In genomic region chr5:82885657-82886389, GRCh38 we compare ENCODE assay signal across 10 cellular contexts.
A peak's percentile ranks its signal among the peaks of the same experiment; 100 is the strongest.
DNase-seq lines count a peak whose midpoint lies in the region; ATAC-seq and TF ChIP-seq lines count a peak whose summit lies in the region.
"Had no signal": no experiment of that assay in that cellular context is flagged by ENCODE, and none has a peak within 500 bp of the region (broad histone marks: within the 10 kb centered on the region; RNA-seq: fewer than 3 reads in every experiment).

No MANE protein-coding gene starts in this region.

- no peak overlapping the region for H3K27ac ChIP-seq in RWPE1
- H3K27ac ChIP-seq: vagina had no signal

- H3K36me3 Mint-ChIP-seq in natural killer cell treated with Interleukin-12 subunit alpha and Interleukin-12 subunit beta and Interleukin-15 and Interleukin-18, amount 100 ng/mL, for 72 hours: peaks cover 6% of the 10 kb centered on the region
- H3K36me3 Mint-ChIP-seq in natural killer cell (no peaks in the 10 kb centered on the region), chondrocyte (ENCODE audit: low read depth) (peaks cover 2% of the 10 kb centered on the region)
- H3K36me3 Mint-ChIP-seq: IgD-negative memory B cell had no signal

- H3K27me3 Mint-ChIP-seq in natural killer cell treated with Interleukin-12 subunit alpha and Interleukin-12 subunit beta and Interleukin-15 and Interleukin-18, amount 100 ng/mL, for 72 hours: peaks cover 0 to 3% of the 10 kb centered on the region in 2 donors
- H3K27me3 Mint-ChIP-seq in natural killer cell (ENCODE audit: low read depth in 2 of 2) (no peaks in the 10 kb centered on the region), chondrocyte (ENCODE audit: low read depth) (no peaks in the 10 kb centered on the region)
- H3K27me3 Mint-ChIP-seq: IgD-negative memory B cell had no signal

- TF ChIP-seq CTCF in natural killer cell (IDR thresholded peaks at IDR 0.05) (no peak), chondrocyte (IDR thresholded peaks at IDR 0.05) (peak; percentile 54), RWPE1 (conservative IDR thresholded peaks at IDR 0.05; ENCODE audit: low read depth) (no peak)

- ATAC-seq in natural killer cell treated with Interleukin-12 subunit alpha and Interleukin-12 subunit beta and Interleukin-15 and Interleukin-18, amount 100 ng/mL, for 72 hours: no peak
- ATAC-seq in natural killer cell (no peak), HG03342 (IDR thresholded peaks at IDR 0.05; ENCODE audit: unreplicated experiment) (peak; percentile 56)

- POLR2A ChIA-PET in RWPE1 (lab: Yijun Ruan, JAX; ENCODE audit: low non-redundant PET): no interaction called here

- CTCF ChIA-PET in RWPE1 (lab: Yijun Ruan, JAX): no interaction called here

- peaks cover 5 to 47% of the 10 kb centered on the region in 2 donors for H3K4me1 Mint-ChIP-seq in natural killer cell treated with Interleukin-12 subunit alpha and Interleukin-12 subunit beta and Interleukin-15 and Interleukin-18, amount 100 ng/mL, for 72 hours (ENCODE audit: low read depth in 2 of 2)
- H3K4me1 Mint-ChIP-seq in natural killer cell: no peaks in the 10 kb centered on the region
- H3K4me1 Mint-ChIP-seq in chondrocyte (ENCODE audit: low read depth): peaks cover 37% of the 10 kb centered on the region

- no peaks in the 10 kb centered on the region for H3K9me3 Mint-ChIP-seq in natural killer cell treated with Interleukin-12 subunit alpha and Interleukin-12 subunit beta and Interleukin-15 and Interleukin-18, amount 100 ng/mL, for 72 hours
- H3K9me3 Mint-ChIP-seq in natural killer cell (peaks cover 0 to 7% of the 10 kb centered on the region in 2 donors), chondrocyte (ENCODE audit: low read depth) (peaks cover 13% of the 10 kb centered on the region)

- peak overlapping the region in 1 of 2 donors; percentile 23 for H3K27ac Mint-ChIP-seq in natural killer cell treated with Interleukin-12 subunit alpha and Interleukin-12 subunit beta and Interleukin-15 and Interleukin-18, amount 100 ng/mL, for 72 hours
- no peak overlapping the region for H3K27ac Mint-ChIP-seq in natural killer cell
- no peak overlapping the region for H3K27ac Mint-ChIP-seq in chondrocyte (ENCODE audit: unreplicated experiment)

- H3K4me3 Mint-ChIP-seq in natural killer cell treated with Interleukin-12 subunit alpha and Interleukin-12 subunit beta and Interleukin-15 and Interleukin-18, amount 100 ng/mL, for 72 hours: peak overlapping the region; percentile 43
- no peak overlapping the region for H3K4me3 Mint-ChIP-seq in natural killer cell
- H3K4me3 Mint-ChIP-seq in chondrocyte (ENCODE audit: unreplicated experiment): no peak overlapping the region
- H3K4me3 Mint-ChIP-seq: IgD-negative memory B cell had no signal

- DNase-seq in natural killer cell treated with Interleukin-12 subunit alpha and Interleukin-12 subunit beta and Interleukin-15 and Interleukin-18, amount 100 ng/mL, for 72 hours (ENCODE audit: low spot score): no peak
- DNase-seq in natural killer cell: no peak
- no peak for DNase-seq in chondrocyte (ENCODE audit: low spot score)
- no peak for DNase-seq in RWPE1 (ENCODE audit: low spot score)
- no peak for DNase-seq in NCI-H1930 (lab: John Stamatoyannopoulos, UW)
- no peak for DNase-seq in HPDE6-E6E7 (ENCODE audit: extremely low spot score)
- DNase-seq in stimulated activated CD4-positive, alpha-beta T cell treated with anti-CD3 and anti-CD28 coated beads, Interleukin-12 subunit alpha, Interleukin-12 subunit beta, amount 100 ng/mL, for 4 hours: no peak

- intact Hi-C loops in natural killer cell (cut with micrococcal nuclease): no loop called here
